Comparison of ENCODE assay signal across 19 cellular contexts in genomic region chr6:18352842-18353241, GRCh38. TPM values are rescaled to one million over a fixed set of nuclear protein-coding genes. Genes with fewer than 3 reads are reported as not detected.
A peak's percentile ranks its signal among the peaks of the same experiment; 100 is the strongest.
DNase-seq lines count a peak whose midpoint lies in the region; ATAC-seq and TF ChIP-seq lines count a peak whose summit lies in the region.
"Had no signal": no experiment of that assay in that cellular context is flagged by ENCODE, and none has a peak within 500 bp of the region (broad histone marks: within the 10 kb centered on the region; RNA-seq: fewer than 3 reads in every experiment).

No MANE protein-coding gene starts in this region.

- H3K4me3 ChIP-seq in OCI-LY3 (ENCODE audit: low read length) (no peak overlapping the region), epithelial cell of esophagus (ENCODE audit: low read length) (no peak overlapping the region), thymus (ENCODE audit: low read length) (no peak overlapping the region), Karpas-422 (ENCODE audit: low read length) (no peak overlapping the region)
- H3K4me3 ChIP-seq: SJSA1 had no signal

- no peaks in the 10 kb centered on the region for H3K9me3 ChIP-seq in OCI-LY3 (ENCODE audit: insufficient read depth, low read length)
- no peaks in the 10 kb centered on the region for H3K9me3 ChIP-seq in thymus (ENCODE audit: control insufficient read depth)
- no peaks in the 10 kb centered on the region for H3K9me3 ChIP-seq in Karpas-422 (ENCODE audit: low read length)
- H3K9me3 ChIP-seq: SJSA1 had no signal

- peaks cover 11% of the 10 kb centered on the region; the same call in 1 of the 2 replicates for H3K79me2 ChIP-seq in OCI-LY3 (ENCODE audit: low read length)
- no peaks in the 10 kb centered on the region for H3K79me2 ChIP-seq in Karpas-422 (ENCODE audit: low read length)

- H3K27me3 ChIP-seq in OCI-LY3 (ENCODE audit: low read depth, low read length) (no peaks in the 10 kb centered on the region), thymus (ENCODE audit: control insufficient read depth, insufficient read depth) (no peaks in the 10 kb centered on the region), Karpas-422 (ENCODE audit: low read length) (no peaks in the 10 kb centered on the region)
- H3K27me3 ChIP-seq: SJSA1 had no signal

- no peak for TF ChIP-seq CTCF in OCI-LY3 (IDR thresholded peaks at IDR 0.05; ENCODE audit: low read depth, low read length)
- TF ChIP-seq CTCF in epithelial cell of esophagus (IDR thresholded peaks at IDR 0.05; ENCODE audit: insufficient read depth, low read depth, low read length, missing control alignments) = no peak

- no peaks in the 10 kb centered on the region for H3K36me3 ChIP-seq in OCI-LY3 (replicated peaks; ENCODE audit: low read depth, low read length)
- H3K36me3 ChIP-seq in thymus (ENCODE audit: control insufficient read depth, insufficient read depth) = no peaks in the 10 kb centered on the region
- no peaks in the 10 kb centered on the region for H3K36me3 ChIP-seq in Karpas-422 (ENCODE audit: insufficient read depth, low read length)
- H3K36me3 ChIP-seq: SJSA1 had no signal

- ATAC-seq in HG02623 (IDR thresholded peaks at IDR 0.05; ENCODE audit: unreplicated experiment) (no peak), GM21360 (IDR thresholded peaks at IDR 0.05; ENCODE audit: unreplicated experiment) (no peak)

- peak; percentile 93 for DNase-seq in HPDE6-E6E7 (ENCODE audit: extremely low spot score)
- DNase-seq in epithelial cell of esophagus (ENCODE audit: low read depth) = peak; percentile 99
- DNase-seq in germinal center (ENCODE audit: low spot score) = no peak
- DNase-seq in Karpas-422 = no peak
- DNase-seq: AML-193; DMS 273 treated with DMSO at 0.1 percent for 48 hours; H7; KBM-7; NCI-H146; NCI-H2081 treated with DMSO at 0.1 percent for 48 hours; NCI-H526 treated with DMSO at 0.1 percent for 48 hours; NK-92 treated with Interleukin-12 subunit alpha and Interleukin-12 subunit beta, amount 100 ng/mL, for 24 hours; RPMI8226; SW 1271 had no signal

- H2AFZ ChIP-seq in OCI-LY3 (ENCODE audit: low read depth, low read length) (no peak overlapping the region), Karpas-422 (ENCODE audit: low read length) (no peak overlapping the region)

- WGBS in thymus = 87% methylated on average over 2 of the region's 2 CpGs

- H3K4me2 ChIP-seq in OCI-LY3 (ENCODE audit: low read length) (peak overlapping the region; percentile 14), Karpas-422 (ENCODE audit: low read depth, low read length, poor library complexity, severe bottlenecking) (no peak overlapping the region)

- peak overlapping the region; percentile 63 for H3K9ac ChIP-seq in OCI-LY3 (ENCODE audit: low read length)
- no peak overlapping the region for H3K9ac ChIP-seq in Karpas-422 (ENCODE audit: low read length)

- peaks cover 58% of the 10 kb centered on the region for H3K4me1 ChIP-seq in OCI-LY3 (ENCODE audit: low read length)
- no peaks in the 10 kb centered on the region for H3K4me1 ChIP-seq in thymus (ENCODE audit: control insufficient read depth, insufficient read depth, low read length)
- peaks cover 23% of the 10 kb centered on the region for H3K4me1 ChIP-seq in Karpas-422 (ENCODE audit: low read length)
- H3K4me1 ChIP-seq: SJSA1 had no signal

- no peaks in the 10 kb centered on the region for H4K20me1 ChIP-seq in OCI-LY3 (ENCODE audit: insufficient read depth, low read length)
- H4K20me1 ChIP-seq in Karpas-422 (ENCODE audit: insufficient read depth, low read depth, low read length) = no peaks in the 10 kb centered on the region

- no peaks in the 10 kb centered on the region for H3K9me2 ChIP-seq in Karpas-422 (replicated peaks; ENCODE audit: insufficient read depth, low read length)

- peak overlapping the region; percentile 99 for H3K27ac ChIP-seq in OCI-LY3 (ENCODE audit: low read length)
- H3K27ac ChIP-seq in thymus (ENCODE audit: low read depth) = peak overlapping the region; percentile 31
- no peak overlapping the region for H3K27ac ChIP-seq in Karpas-422 (ENCODE audit: low read length)
- H3K27ac ChIP-seq: SJSA1 had no signal

RNA-seq across cellular contexts. Expression of gene RNF144B, which starts 34.3 kb away (rescaled TPM):
- polyA plus RNA-seq in thymus = 24.1 TPM
- 28.1 and 36.4 TPM in 2 replicates for total RNA-seq in Karpas-422 (2014; rRNA removed; shearing (Covaris generic); ENCODE audit: low replicate concordance)

Comparison
In these comparisons a context has a peak if more than half of its experiments do, and no peak if none do; other contexts are left out.
1. DNase-seq: peak in HPDE6-E6E7 (single experiment) and epithelial cell of esophagus (single experiment); none in germinal center (single experiment) and Karpas-422 (single experiment).